In genomic region chr11:71488086-71488967, GRCh38 we compare ENCODE assay signal across 11 cellular contexts. TPM values are rescaled to one million over a fixed set of nuclear protein-coding genes. Genes with fewer than 3 reads are reported as not detected.
DNase-seq lines count a peak whose midpoint lies in the region; ATAC-seq and TF ChIP-seq lines count a peak whose summit lies in the region.
"Had no signal": no experiment of that assay in that cellular context is flagged by ENCODE, and none has a peak within 500 bp of the region (broad histone marks: within the 10 kb centered on the region; RNA-seq: fewer than 3 reads in every experiment).

No MANE protein-coding gene starts in this region.

- H3K27me3 ChIP-seq in foreskin keratinocyte = no peaks in the 10 kb centered on the region
- H3K27me3 ChIP-seq: Peyer's patch had no signal

- CTCF ChIA-PET in RWPE1 (lab: Yijun Ruan, JAX) = interaction anchor here (0.5 kb wide), 1 partner anchor 25 kb away, joined by 4 read pairs; no protein-coding TSS in a partner anchor

- H3K4me1 ChIP-seq in foreskin keratinocyte = peaks cover 16% of the 10 kb centered on the region
- H3K4me1 ChIP-seq: Peyer's patch had no signal

- DNase-seq in DMS53 (lab: John Stamatoyannopoulos, UW) (peak; percentile 42), DMS53 treated with DMSO at 0.1 percent for 48 hours (lab: John Stamatoyannopoulos, UW; ENCODE audit: unreplicated experiment) (no peak), RWPE1 (ENCODE audit: low spot score) (peak; percentile 77), foreskin keratinocyte (peak; percentile 81 to 91), renal cortical epithelial cell (ENCODE audit: low read depth) (peak; percentile 40), pons (ENCODE audit: low spot score) (no peak)
- no peak for DNase-seq in central memory CD4-positive, alpha-beta T cell

- 0 out of 2 replicates have a peak overlapping the region, but pooled peaks have one; percentile 10 for H3K27ac ChIP-seq in RWPE1
- H3K27ac ChIP-seq in foreskin keratinocyte = no peak overlapping the region
- H3K27ac ChIP-seq: 22Rv1, Peyer's patch had no signal

- POLR2A ChIA-PET in RWPE1 (lab: Yijun Ruan, JAX; ENCODE audit: low non-redundant PET) = no interaction called here

- TF ChIP-seq CTCF in RWPE1 (conservative IDR thresholded peaks at IDR 0.05; ENCODE audit: low read depth) (no peak), foreskin keratinocyte (conservative IDR thresholded peaks at IDR 0.05) (no peak)

- peak; percentile 94 for ATAC-seq in foreskin keratinocyte
- ATAC-seq in HG03196 (IDR thresholded peaks at IDR 0.05; ENCODE audit: unreplicated experiment) = no peak

RNA-seq across cellular contexts. Expression of gene NADSYN1, which starts 35.3 kb away (rescaled TPM):
- total RNA-seq in foreskin keratinocyte (40.4 and 46.3 TPM in 2 replicates), renal cortical epithelial cell (68.9 and 80.6 TPM in 2 replicates)
- 32.4 and 36.7 TPM in 2 replicates for polyA plus RNA-seq in foreskin keratinocyte

RNA-seq across cellular contexts. Expression of gene KRTAP5-7, which starts 38.7 kb away (rescaled TPM):
- total RNA-seq in foreskin keratinocyte (not detected in 2 replicates), renal cortical epithelial cell (not detected in 2 replicates)
- not detected in 2 replicates for polyA plus RNA-seq in foreskin keratinocyte

RNA-seq across cellular contexts. Expression of gene DHCR7, which starts 40.1 kb away (rescaled TPM):
- total RNA-seq in foreskin keratinocyte (130 and 176 TPM in 2 replicates), renal cortical epithelial cell (28.0 and 58.7 TPM in 2 replicates)
- 142 and 182 TPM in 2 replicates for polyA plus RNA-seq in foreskin keratinocyte

RNA-seq across cellular contexts. Expression of gene KRTAP5-8, which starts 49.5 kb away (rescaled TPM):
- total RNA-seq in foreskin keratinocyte (not detected in 2 replicates), renal cortical epithelial cell (not detected in 2 replicates)
- not detected in 2 replicates for polyA plus RNA-seq in foreskin keratinocyte
- polyA plus RNA-seq: adipose tissue had no signal

RNA-seq across cellular contexts. Expression of gene KRTAP5-9, which starts 59.9 kb away (rescaled TPM):
- total RNA-seq in foreskin keratinocyte = not detected in 2 replicates
- polyA plus RNA-seq in foreskin keratinocyte = not detected in 2 replicates
- not detected in 2 replicates for total RNA-seq in renal cortical epithelial cell
- polyA plus RNA-seq: adipose tissue had no signal

Comparison
In these comparisons a context has a peak if more than half of its experiments do, and no peak if none do; other contexts are left out.
1. DNase-seq: peak in DMS53 (single experiment), RWPE1 (single experiment), foreskin keratinocyte (2 of 2) and renal cortical epithelial cell (single experiment); none in DMS53 treated with DMSO at 0.1 percent for 48 hours (single experiment), pons (single experiment) and central memory CD4-positive, alpha-beta T cell (single experiment).